Comparison of ENCODE assay signal across 9 cellular contexts in genomic region chr20:24160563-24161355, GRCh38.
DNase-seq lines count a peak whose midpoint lies in the region; ATAC-seq, FAIRE-seq and TF ChIP-seq lines count a peak whose summit lies in the region.
"Had no signal": no experiment of that assay in that cellular context is flagged by ENCODE, and none has a peak within 500 bp of the region (broad histone marks: within the 10 kb centered on the region; RNA-seq: fewer than 3 reads in every experiment).

No MANE protein-coding gene starts in this region.

- no peaks in the 10 kb centered on the region for H3K4me1 Mint-ChIP-seq in stimulated activated naive CD8-positive, alpha-beta T cell treated with anti-CD3 and anti-CD28 coated beads, Interleukin-15, amount 100 ng/mL, for 72 hours

- no peak for ATAC-seq in stimulated activated naive CD8-positive, alpha-beta T cell treated with anti-CD3 and anti-CD28 coated beads, Interleukin-15, Interleukin-2, amounts not matched to agents 100 U/mL and 50 U/mL, for 24 hours
- no peak for ATAC-seq in stimulated activated naive CD8-positive, alpha-beta T cell treated with anti-CD3 and anti-CD28 coated beads, Interleukin-15, amount 100 ng/mL, for 72 hours
- no peak for ATAC-seq in GM18909 (IDR thresholded peaks at IDR 0.05; ENCODE audit: poor library complexity, unreplicated experiment)
- ATAC-seq in GM21723 (IDR thresholded peaks at IDR 0.05; ENCODE audit: unreplicated experiment), result no peak

- no peak overlapping the region for H3K27ac Mint-ChIP-seq in stimulated activated naive CD8-positive, alpha-beta T cell treated with anti-CD3 and anti-CD28 coated beads, Interleukin-15, amount 100 ng/mL, for 72 hours

- H3K27me3 ChIP-seq in keratinocyte (ENCODE audit: control insufficient read depth, extremely low read depth, insufficient read depth, low read length), result no peaks in the 10 kb centered on the region
- no peaks in the 10 kb centered on the region for H3K27me3 ChIP-seq in thyroid gland

- no peaks in the 10 kb centered on the region for H4K20me1 ChIP-seq in keratinocyte (ENCODE audit: control insufficient read depth, extremely low read depth, insufficient read depth, low read length)

- H3K4me3 Mint-ChIP-seq in stimulated activated naive CD8-positive, alpha-beta T cell treated with anti-CD3 and anti-CD28 coated beads, Interleukin-15, amount 100 ng/mL, for 72 hours, result no peak overlapping the region

- in situ Hi-C loops in T47D (cut with HindIII; ENCODE audit: low pct_unique_long_range_greater_than_20kb, low sequenced_read_pairs), result no loop called here

- TF ChIP-seq POLR2A in NB4 (IDR thresholded peaks at IDR 0.05; ENCODE audit: extremely low read depth, insufficient read length), result no peak
- TF ChIP-seq POLR2A in thyroid gland (IDR thresholded peaks at IDR 0.05), result no peak

- dilution Hi-C loops in keratinocyte (cut with MboI; ENCODE audit: extremely low pct_ligation_motif_present, low sequenced_read_pairs), result no loop called here

- H3K4me3 ChIP-seq in NB4 (ENCODE audit: low read depth, low read length), result no peak overlapping the region
- H3K4me3 ChIP-seq in keratinocyte (ENCODE audit: control insufficient read depth in 2 of 3, extremely low read depth in 1 of 3, insufficient read depth in 2 of 3, low read depth in 1 of 3, low read length in 3 of 3), result no peak overlapping the region
- no peak overlapping the region for H3K4me3 ChIP-seq in thyroid gland (replicated peaks in 1 of 3)

- no peaks in the 10 kb centered on the region for H3K9me3 Mint-ChIP-seq in stimulated activated naive CD8-positive, alpha-beta T cell treated with anti-CD3 and anti-CD28 coated beads, Interleukin-15, amount 100 ng/mL, for 72 hours

- no peaks in the 10 kb centered on the region for H3K9me3 ChIP-seq in keratinocyte (ENCODE audit: control insufficient read depth, low read depth, low read length)
- H3K9me3 ChIP-seq in thyroid gland, result no peaks in the 10 kb centered on the region

- peak; percentile 77 for FAIRE-seq in keratinocyte (lab: Jason Lieb, UNC)
- FAIRE-seq: endometrium had no signal

- no peak overlapping the region for H3K9ac ChIP-seq in keratinocyte (ENCODE audit: control insufficient read depth, extremely low read depth, insufficient read depth, low read length)

- intact Hi-C loops in thyroid gland (cut with DNase I), result loop anchor here (5.0 kb wide), 1 partner anchor 757 kb away; no protein-coding TSS in a partner anchor

- no peak overlapping the region for H3K4me2 ChIP-seq in keratinocyte (ENCODE audit: control insufficient read depth, extremely low read depth, insufficient read depth, low read depth, low read length)

- no peak overlapping the region for H2AFZ ChIP-seq in keratinocyte (ENCODE audit: control insufficient read depth, low read length)

- TF ChIP-seq CTCF in NB4 (IDR thresholded peaks at IDR 0.05; ENCODE audit: low read depth, low read length) (peak; percentile 90), keratinocyte (optimal IDR thresholded peaks at IDR 0.05 in 1 of 3, IDR thresholded peaks at IDR 0.05 in 1 of 3, conservative IDR thresholded peaks at IDR 0.05 in 1 of 3; ENCODE audit: extremely low read depth in 1 of 3, insufficient read depth in 2 of 3, low read length in 3 of 3) (peak; percentile 88 to 93 (median 90)), thyroid gland (IDR thresholded peaks at IDR 0.05) (peak; percentile 35 to 82 (median 64))

- 36 to 40% methylated on average over 5 of the region's 5 CpGs for WGBS in thyroid gland, 2 donors

- no peaks in the 10 kb centered on the region for H3K36me3 ChIP-seq in keratinocyte (ENCODE audit: control insufficient read depth in 2 of 2, extremely low read depth in 1 of 2, insufficient read depth in 2 of 2, low read length in 2 of 2)
- H3K36me3 ChIP-seq in thyroid gland, result no peaks in the 10 kb centered on the region

- H3K9me1 ChIP-seq in keratinocyte (ENCODE audit: control insufficient read depth, extremely low read depth, insufficient read depth, low read length), result no peaks in the 10 kb centered on the region

- no peak overlapping the region for H3K27ac ChIP-seq in keratinocyte (ENCODE audit: control insufficient read depth, insufficient read depth, low read length)
- H3K27ac ChIP-seq in thyroid gland, result no peak overlapping the region

- peak; percentile 16 for DNase-seq in stimulated activated naive CD8-positive, alpha-beta T cell treated with anti-CD3 and anti-CD28 coated beads, Interleukin-15, Interleukin-2, amounts not matched to agents 100 U/mL and 50 U/mL, for 24 hours
- no peak for DNase-seq in stimulated activated naive CD8-positive, alpha-beta T cell treated with anti-CD3 and anti-CD28 coated beads, Interleukin-15, amount 100 ng/mL, for 72 hours
- DNase-seq in NB4 (ENCODE audit: low read depth) (peak; percentile 44), T47D (ENCODE audit: low read depth in 1 of 2, low spot score in 1 of 2) (peak; percentile 45 to 79), keratinocyte (ENCODE audit: low read depth, low spot score) (no peak), thyroid gland (peak; percentile 67 to 73)

- no peaks in the 10 kb centered on the region for H3K27me3 Mint-ChIP-seq in stimulated activated naive CD8-positive, alpha-beta T cell treated with anti-CD3 and anti-CD28 coated beads, Interleukin-15, amount 100 ng/mL, for 72 hours

- H3K79me2 ChIP-seq in keratinocyte (ENCODE audit: control insufficient read depth, insufficient read depth, low read length), result no peaks in the 10 kb centered on the region

- no peaks in the 10 kb centered on the region for H3K4me1 ChIP-seq in keratinocyte (ENCODE audit: control insufficient read depth, extremely low read depth, insufficient read depth, low read length)
- H3K4me1 ChIP-seq in thyroid gland, result no peaks in the 10 kb centered on the region

Comparison
In these comparisons a context has a peak if more than half of its experiments do, and no peak if none do; other contexts are left out.
1. DNase-seq: peak in stimulated activated naive CD8-positive, alpha-beta T cell treated with anti-CD3 and anti-CD28 coated beads, Interleukin-15, Interleukin-2, amounts not matched to agents 100 U/mL and 50 U/mL, for 24 hours (single experiment), NB4 (single experiment), T47D (2 of 2) and thyroid gland (2 of 2); none in stimulated activated naive CD8-positive, alpha-beta T cell treated with anti-CD3 and anti-CD28 coated beads, Interleukin-15, amount 100 ng/mL, for 72 hours (0 of 2) and keratinocyte (single experiment).
2. Peak in every context shown above with its lines, with median percentiles within 50 percentile points of each other: CTCF ChIP-seq.